Comparison of ENCODE assay signal across 21 cellular contexts in genomic region chr3:195065864-195066185, GRCh38.
"Had no signal": no experiment of that assay in that cellular context is flagged by ENCODE, and none has a peak within 500 bp of the region (broad histone marks: within the 10 kb centered on the region; RNA-seq: fewer than 3 reads in every experiment).

No MANE protein-coding gene starts in this region.

- H3K27ac Mint-ChIP-seq: dendritic cell treated with granulocyte-macrophage colony-stimulating factor and Interleukin-4, amounts not matched to agents 40 ng/mL and 50 ng/mL, for 4 days; endodermal cell; mesothelial cell of epicardium; progenitor cell of endocrine pancreas; stimulated activated naive B cell treated with anti-CD40 and anti-IgM and Interleukin-4, amounts not matched to agents 10 μg/mL and 1 μg/mL and 100 μg/mL, for 72 hours; stimulated activated naive CD8-positive, alpha-beta T cell treated with anti-CD3 and anti-CD28 coated beads, Interleukin-15, Interleukin-2, amounts not matched to agents 100 ng/mL and 50 ng/mL, for 24 hours had no signal

- H3K27me3 Mint-ChIP-seq: dendritic cell treated with granulocyte-macrophage colony-stimulating factor and Interleukin-4, amounts not matched to agents 40 ng/mL and 50 ng/mL, for 4 days; natural killer cell treated with Interleukin-12 subunit alpha and Interleukin-12 subunit beta and Interleukin-15 and Interleukin-18, amount 100 ng/mL, for 72 hours; stimulated activated naive CD8-positive, alpha-beta T cell treated with anti-CD3 and anti-CD28 coated beads, Interleukin-15, Interleukin-2, amounts not matched to agents 100 ng/mL and 50 ng/mL, for 24 hours had no signal

- H3K36me3 Mint-ChIP-seq: natural killer cell treated with Interleukin-12 subunit alpha and Interleukin-12 subunit beta and Interleukin-15 and Interleukin-18, amount 100 ng/mL, for 72 hours had no signal

- ATAC-seq: esophagus mucosa; gastrocnemius medialis; left colon; mucosa of descending colon; natural killer cell treated with Interleukin-12 subunit alpha and Interleukin-12 subunit beta and Interleukin-15 and Interleukin-18, amount 100 ng/mL, for 72 hours; pancreas; right lobe of liver had no signal

- DNase-seq: colonic mucosa; effector CD8-positive, alpha-beta T cell; endodermal cell; foreskin fibroblast; gastrocnemius medialis; mesenchymal stem cell; naive B cell; stimulated activated CD4-positive, alpha-beta T cell treated with anti-CD3 and anti-CD28 coated beads, Interleukin-4, amount 100 ng/mL, for 4 hours; stimulated activated naive B cell treated with anti-CD40 and anti-IgM and Interleukin-4, amounts not matched to agents 10 μg/mL and 1 μg/mL and 100 μg/mL, for 72 hours had no signal

- H3K4me3 Mint-ChIP-seq: dendritic cell treated with granulocyte-macrophage colony-stimulating factor and Interleukin-4, amounts not matched to agents 40 ng/mL and 50 ng/mL, for 4 days; endodermal cell; mesothelial cell of epicardium; natural killer cell treated with Interleukin-12 subunit alpha and Interleukin-12 subunit beta and Interleukin-15 and Interleukin-18, amount 100 ng/mL, for 72 hours; neural crest cell; stimulated activated naive CD8-positive, alpha-beta T cell treated with anti-CD3 and anti-CD28 coated beads, Interleukin-15, Interleukin-2, amounts not matched to agents 100 ng/mL and 50 ng/mL, for 24 hours had no signal

- H3K9me3 Mint-ChIP-seq: mesothelial cell of epicardium; natural killer cell treated with Interleukin-12 subunit alpha and Interleukin-12 subunit beta and Interleukin-15 and Interleukin-18, amount 100 ng/mL, for 72 hours; neural crest cell; stimulated activated naive CD8-positive, alpha-beta T cell treated with anti-CD3 and anti-CD28 coated beads, Interleukin-15, Interleukin-2, amounts not matched to agents 100 ng/mL and 50 ng/mL, for 24 hours had no signal

- FAIRE-seq: pancreas, urothelium cell line had no signal
